In genomic region chr11:96213500-96213899, GRCh38 we compare ENCODE assay signal across 10 cellular contexts.
DNase-seq lines count a peak whose midpoint lies in the region; ATAC-seq and TF ChIP-seq lines count a peak whose summit lies in the region.
"Had no signal": no experiment of that assay in that cellular context is flagged by ENCODE, and none has a peak within 500 bp of the region (broad histone marks: within the 10 kb centered on the region; RNA-seq: fewer than 3 reads in every experiment).

No MANE protein-coding gene starts in this region.

- H3K9me3 ChIP-seq in heart right ventricle = no peaks in the 10 kb centered on the region
- H3K9me3 ChIP-seq in spleen = no peaks in the 10 kb centered on the region

- intact Hi-C loops in heart right ventricle (cut with DNase I) = loop anchor here in 2 of 10 donors (5.0 to 10.0 kb wide), 3 partner anchors 46 to 159 kb away; no protein-coding TSS in a partner anchor
- intact Hi-C loops in spleen (cut with DNase I; ENCODE audit: low total_unique reads) = no loop called here

- no peak overlapping the region for H3K4me3 ChIP-seq in heart right ventricle
- H3K4me3 ChIP-seq in spleen = no peak overlapping the region

- POLR2A ChIA-PET in HEK293T (lab: Yijun Ruan, JAX) = interaction anchor here (1.1 to 1.5 kb wide), 2 partner anchors 30 to 290 kb away, joined by 3 to 7 read pairs; partner anchors contain the start of gene MTMR2

- ATAC-seq in heart right ventricle (peak in 7 of 8 donors; percentile 27 to 65 (median 50)), GM19467 (IDR thresholded peaks at IDR 0.05; ENCODE audit: unreplicated experiment) (no peak)

- in situ Hi-C loops in SK-MEL-5 (cut with HindIII; ENCODE audit: low pct_unique_long_range_greater_than_20kb, low sequenced_read_pairs) = no loop called here

- H3K27ac ChIP-seq in heart right ventricle (peak overlapping the region in 9 of 10 donors; percentile 50 to 84 (median 71)), spleen (peak overlapping the region; percentile 48 to 92 (median 88))

- WGBS in heart right ventricle, 2 donors = 37 to 41% methylated on average over 2 of the region's 2 CpGs
- 79 to 87% (median 83%) methylated on average over 2 of the region's 2 CpGs for WGBS in spleen, 5 donors

- TF ChIP-seq POLR2A in spleen (IDR thresholded peaks at IDR 0.05) = no peak

- peak; percentile 87 for DNase-seq in EL
- peak; percentile 43 for DNase-seq in SK-MEL-5 (ENCODE audit: low read depth, low spot score)
- peak in 1 of 2 donors; percentile 50 for DNase-seq in heart right ventricle
- DNase-seq in spleen = no peak
- DNase-seq in DMS153 (lab: John Stamatoyannopoulos, UW) = no peak
- DNase-seq in NCI-H1694 (lab: John Stamatoyannopoulos, UW) = no peak
- no peak for DNase-seq in HEK293T (ENCODE audit: extremely low spot score)
- DNase-seq: activated CD4-positive, alpha-beta T cell treated with anti-CD3 and anti-CD28 coated beads for 4 hours; NCI-H2029 treated with DMSO at 0.1 percent for 48 hours had no signal

- H3K36me3 ChIP-seq in heart right ventricle = no peaks in the 10 kb centered on the region
- no peaks in the 10 kb centered on the region for H3K36me3 ChIP-seq in spleen

- no peaks in the 10 kb centered on the region for H3K27me3 ChIP-seq in heart right ventricle
- no peaks in the 10 kb centered on the region for H3K27me3 ChIP-seq in spleen (replicated peaks in 1 of 7)

- H3K4me1 ChIP-seq in heart right ventricle (peaks cover 12 to 75% (median 64%) of the 10 kb centered on the region in 9 donors), spleen (peaks cover 63 to 100% (median 81%) of the 10 kb centered on the region in 6 donors)

- no peak for TF ChIP-seq CTCF in heart right ventricle (IDR thresholded peaks at IDR 0.05)
- no peak for TF ChIP-seq CTCF in spleen (IDR thresholded peaks at IDR 0.05 in 8 of 11, conservative IDR thresholded peaks at IDR 0.05 in 3 of 11)

- CTCF ChIA-PET in HEK293T (lab: Yijun Ruan, JAX) = interaction anchor here (0.6 to 1.3 kb wide), 2 partner anchors 128 to 129 kb away, joined by 3 read pairs; partner anchors contain the start of gene MAML2

TF ChIP-seq in HEK293T, 16 proteins besides CTCF, POLR2A, EP300 and RAD21:
- no peak for TF ChIP-seq CTBP1 (IDR thresholded peaks at IDR 0.05; ENCODE audit: borderline replicate concordance)
- TF ChIP-seq BHLHE40 (IDR thresholded peaks at IDR 0.05; ENCODE audit: borderline replicate concordance) = no peak
- TF ChIP-seq HDGF (IDR thresholded peaks at IDR 0.05; ENCODE audit: borderline replicate concordance) = no peak
- no peak for TF ChIP-seq ZNF384 (IDR thresholded peaks at IDR 0.05)
- TF ChIP-seq FOXK2 (IDR thresholded peaks at IDR 0.05) = no peak
- TF ChIP-seq FOXA1 (IDR thresholded peaks at IDR 0.05) = no peak
- no peak for TF ChIP-seq NFRKB (IDR thresholded peaks at IDR 0.05)
- no peak for TF ChIP-seq ARNT (IDR thresholded peaks at IDR 0.05)
- no peak for TF ChIP-seq L3MBTL2 (conservative IDR thresholded peaks at IDR 0.05)

Comparison
In these comparisons a context has a peak if more than half of its experiments do, and no peak if none do; other contexts are left out.
1. DNase-seq: peak in EL (single experiment) and SK-MEL-5 (single experiment); none in spleen (single experiment), DMS153 (single experiment), NCI-H1694 (single experiment) and HEK293T (single experiment).